26 cellular contexts compared by ENCODE assay signal in the genomic region with DNA sequence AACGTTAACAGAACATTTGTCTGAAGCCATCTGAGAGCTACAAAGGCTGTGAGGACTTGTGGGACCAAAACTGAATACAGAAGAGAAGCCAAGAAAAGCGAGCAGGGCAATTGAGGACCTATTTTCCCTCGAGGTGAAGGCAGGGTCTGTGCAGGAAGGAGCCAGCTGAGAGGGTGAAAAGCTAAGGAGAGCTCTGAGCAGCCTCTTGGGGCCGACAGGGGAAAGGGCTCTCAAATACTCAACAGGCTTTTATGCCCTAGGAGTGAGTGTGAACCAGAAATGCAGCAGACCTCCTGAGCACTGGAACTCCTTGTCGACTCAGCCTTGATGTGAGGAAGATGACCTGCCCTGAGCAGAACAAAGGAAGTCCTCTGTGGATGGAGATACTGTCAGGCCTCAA. TPM values are rescaled to one million over a fixed set of nuclear protein-coding genes. Genes with fewer than 3 reads are reported as not detected.
DNase-seq lines count a peak whose midpoint lies in the region; ATAC-seq, FAIRE-seq and TF ChIP-seq lines count a peak whose summit lies in the region.
"Had no signal": no experiment of that assay in that cellular context is flagged by ENCODE, and none has a peak within 500 bp of the region (broad histone marks: within the 10 kb centered on the region; RNA-seq: fewer than 3 reads in every experiment).

No MANE protein-coding gene starts in this region.

- no peaks in the 10 kb centered on the region for H3K27me3 ChIP-seq in BLaER1
- H3K27me3 ChIP-seq in GM23338 (ENCODE audit: insufficient read depth), result no peaks in the 10 kb centered on the region
- no peaks in the 10 kb centered on the region for H3K27me3 ChIP-seq in WERI-Rb-1 (ENCODE audit: insufficient read depth, low read depth, severe bottlenecking)
- H3K27me3 ChIP-seq: MG63 had no signal

- H2AFZ ChIP-seq in GM23338, result no peak overlapping the region
- H2AFZ ChIP-seq: PC-9 had no signal

- no peak overlapping the region for H3K4me3 ChIP-seq in BLaER1
- H3K4me3 ChIP-seq in GM23338, result no peak overlapping the region
- H3K4me3 ChIP-seq in WERI-Rb-1 (ENCODE audit: low read depth, low read length), result no peak overlapping the region
- H3K4me3 ChIP-seq: MG63, PC-9, SJCRH30 had no signal

- DNase-seq in GM23338 (ENCODE audit: low spot score), result no peak
- peak; percentile 30 for DNase-seq in WERI-Rb-1
- DNase-seq in endothelial cell (ENCODE audit: low spot score), result no peak
- DNase-seq in GM12892 (ENCODE audit: insufficient read length), result no peak
- DNase-seq in activated CD4-positive, alpha-beta T cell treated with anti-CD3 and anti-CD28 coated beads, Interleukin-2, amount 10 ng/mL, durations not matched to agents 7 days and 5 days, result no peak
- no peak for DNase-seq in NCI-H226
- DNase-seq: C1 segment of cervical spinal cord; CD4-positive, alpha-beta memory T cell; COR-L47; EL; GF-D8; KBM-7; MG63; NCI-H2081; NCI-H2171 treated with DMSO at 0.1 percent for 48 hours; NCI-H446 treated with DMSO at 0.1 percent for 48 hours; NCI-H526 treated with DMSO at 0.1 percent for 48 hours; PC-9; SJCRH30 had no signal

- H3K9me3 Mint-ChIP-seq in GM23338 (no peaks in the 10 kb centered on the region; the same call in 2 of the 3 replicates), endothelial cell (ENCODE audit: unreplicated experiment) (no peaks in the 10 kb centered on the region)
- no peaks in the 10 kb centered on the region for H3K9me3 Mint-ChIP-seq in activated CD4-positive, alpha-beta T cell treated with anti-CD3 and anti-CD28 coated beads, Interleukin-2, amount 10 ng/mL, durations not matched to agents 7 days and 5 days

- H3K27me3 Mint-ChIP-seq in GM23338 (ENCODE audit: insufficient read depth, low read depth, poor library complexity), result peaks cover 5% of the 10 kb centered on the region
- H3K27me3 Mint-ChIP-seq in endothelial cell (ENCODE audit: unreplicated experiment), result peaks cover 7% of the 10 kb centered on the region
- H3K27me3 Mint-ChIP-seq in activated CD4-positive, alpha-beta T cell treated with anti-CD3 and anti-CD28 coated beads, Interleukin-2, amount 10 ng/mL, durations not matched to agents 7 days and 5 days, result peaks cover 3% of the 10 kb centered on the region

- POLR2A ChIA-PET in activated CD4-positive, alpha-beta T cell treated with anti-CD3 and anti-CD28 coated beads, Interleukin-2, amount 10 ng/mL, durations not matched to agents 7 days and 5 days (lab: Charles Lee), result no interaction called here

- no peak for FAIRE-seq in GM12892 (lab: Jason Lieb, UNC)
- FAIRE-seq: GM12891, H54 had no signal

- H3K9ac ChIP-seq in BLaER1, result peak overlapping the region; percentile 25; the same call in 1 of the 2 replicates

- ATAC-seq in GM23338 (peak; percentile 73), HG03439 (IDR thresholded peaks at IDR 0.05; ENCODE audit: unreplicated experiment) (no peak)
- ATAC-seq: Right ventricle myocardium inferior, SK-N-SH treated with all-trans-retinoic acid at 6 μM for 48 hours had no signal

- H3K4me1 ChIP-seq in BLaER1 (peaks cover 35% of the 10 kb centered on the region), GM23338 (ENCODE audit: insufficient read depth) (no peaks in the 10 kb centered on the region)
- H3K4me1 ChIP-seq: SJCRH30 had no signal

- peak overlapping the region; percentile 58 for H3K4me2 ChIP-seq in BLaER1
- no peak overlapping the region for H3K4me2 ChIP-seq in GM23338
- H3K4me2 ChIP-seq: PC-9 had no signal

- peaks cover 6% of the 10 kb centered on the region; the same call in 2 of the 3 replicates for H3K4me1 Mint-ChIP-seq in GM23338
- peaks cover 5% of the 10 kb centered on the region for H3K4me1 Mint-ChIP-seq in endothelial cell (ENCODE audit: unreplicated experiment)
- no peaks in the 10 kb centered on the region for H3K4me1 Mint-ChIP-seq in activated CD4-positive, alpha-beta T cell treated with anti-CD3 and anti-CD28 coated beads, Interleukin-2, amount 10 ng/mL, durations not matched to agents 7 days and 5 days
- H3K4me1 Mint-ChIP-seq: CD4-positive, alpha-beta memory T cell had no signal

- CTCF ChIA-PET in activated CD4-positive, alpha-beta T cell treated with anti-CD3 and anti-CD28 coated beads, Interleukin-2, amount 10 ng/mL, durations not matched to agents 7 days and 5 days (lab: Charles Lee), result no interaction called here

- H3F3A ChIP-seq in GM23338 (replicated peaks; ENCODE audit: low read depth), result no peaks in the 10 kb centered on the region

- no peaks in the 10 kb centered on the region for H3K36me3 Mint-ChIP-seq in GM23338 (ENCODE audit: low read depth)
- H3K36me3 Mint-ChIP-seq in endothelial cell (ENCODE audit: low read depth, unreplicated experiment), result no peaks in the 10 kb centered on the region
- no peaks in the 10 kb centered on the region for H3K36me3 Mint-ChIP-seq in activated CD4-positive, alpha-beta T cell treated with anti-CD3 and anti-CD28 coated beads, Interleukin-2, amount 10 ng/mL, durations not matched to agents 7 days and 5 days (ENCODE audit: low read depth)
- H3K36me3 Mint-ChIP-seq: CD4-positive, alpha-beta memory T cell had no signal

- no peak for TF ChIP-seq POLR2A in GM12892 (IDR thresholded peaks at IDR 0.05; ENCODE audit: low read depth, low read length)

- H4K20me1 ChIP-seq in BLaER1, result no peaks in the 10 kb centered on the region
- no peaks in the 10 kb centered on the region for H4K20me1 ChIP-seq in GM23338 (replicated peaks; ENCODE audit: insufficient read depth)

- H3K27ac Mint-ChIP-seq in GM23338 (no peak overlapping the region), endothelial cell (ENCODE audit: unreplicated experiment) (peak overlapping the region; percentile 48)
- H3K27ac Mint-ChIP-seq in activated CD4-positive, alpha-beta T cell treated with anti-CD3 and anti-CD28 coated beads, Interleukin-2, amount 10 ng/mL, durations not matched to agents 7 days and 5 days, result no peak overlapping the region
- H3K27ac Mint-ChIP-seq: CD4-positive, alpha-beta memory T cell had no signal

- no peaks in the 10 kb centered on the region for H3K9me2 ChIP-seq in GM23338 (ENCODE audit: insufficient read depth)

- H3K36me3 ChIP-seq in BLaER1 (no peaks in the 10 kb centered on the region), GM23338 (ENCODE audit: insufficient read depth) (no peaks in the 10 kb centered on the region), WERI-Rb-1 (no peaks in the 10 kb centered on the region)
- H3K36me3 ChIP-seq: MG63, SJCRH30 had no signal

- TF ChIP-seq CTCF in GM23338 (conservative IDR thresholded peaks at IDR 0.05; ENCODE audit: low read depth in 2 of 2) (peak in 1 of 2 experiments; percentile 8; a peak in 1 of 4 replicates), WERI-Rb-1 (IDR thresholded peaks at IDR 0.05; ENCODE audit: low read depth, low read length) (peak; percentile 53), endothelial cell (IDR thresholded peaks at IDR 0.05; ENCODE audit: unreplicated experiment) (no peak)

- H3K79me2 ChIP-seq in GM23338 (replicated peaks; ENCODE audit: insufficient read depth), result no peaks in the 10 kb centered on the region

- H3K9me3 ChIP-seq in BLaER1 (no peaks in the 10 kb centered on the region), WERI-Rb-1 (ENCODE audit: severe bottlenecking) (no peaks in the 10 kb centered on the region)
- H3K9me3 ChIP-seq: MG63, SJCRH30 had no signal

- no peak overlapping the region for H3K27ac ChIP-seq in BLaER1
- H3K27ac ChIP-seq in GM23338 (ENCODE audit: low read depth), result no peak overlapping the region
- 0 out of 2 replicates have a peak overlapping the region, but pooled peaks have one; percentile 11 for H3K27ac ChIP-seq in WERI-Rb-1
- H3K27ac ChIP-seq: PC-9, SJCRH30 had no signal

- H3K4me3 Mint-ChIP-seq in GM23338, result no peak overlapping the region
- no peak overlapping the region for H3K4me3 Mint-ChIP-seq in endothelial cell (ENCODE audit: unreplicated experiment)
- H3K4me3 Mint-ChIP-seq in activated CD4-positive, alpha-beta T cell treated with anti-CD3 and anti-CD28 coated beads, Interleukin-2, amount 10 ng/mL, durations not matched to agents 7 days and 5 days, result no peak overlapping the region
- H3K4me3 Mint-ChIP-seq: CD4-positive, alpha-beta memory T cell had no signal

TF ChIP-seq in GM23338, 12 proteins besides CTCF, POLR2A, EP300 and RAD21 (continues in another document):
- no peak for TF ChIP-seq ZNF331 (CRISPR knock-in tag; IDR thresholded peaks at IDR 0.05; ENCODE audit: low read depth)
- TF ChIP-seq STAT1 (IDR thresholded peaks at IDR 0.05; ENCODE audit: unreplicated experiment), result no peak
- TF ChIP-seq JUNB (IDR thresholded peaks at IDR 0.05; ENCODE audit: unreplicated experiment), result no peak
- no peak for TF ChIP-seq CREB1 (CRISPR knock-in tag; IDR thresholded peaks at IDR 0.05; ENCODE audit: low read depth)
- TF ChIP-seq NANOG (IDR thresholded peaks at IDR 0.05; ENCODE audit: borderline replicate concordance), result no peak
- TF ChIP-seq, protein P1, sequence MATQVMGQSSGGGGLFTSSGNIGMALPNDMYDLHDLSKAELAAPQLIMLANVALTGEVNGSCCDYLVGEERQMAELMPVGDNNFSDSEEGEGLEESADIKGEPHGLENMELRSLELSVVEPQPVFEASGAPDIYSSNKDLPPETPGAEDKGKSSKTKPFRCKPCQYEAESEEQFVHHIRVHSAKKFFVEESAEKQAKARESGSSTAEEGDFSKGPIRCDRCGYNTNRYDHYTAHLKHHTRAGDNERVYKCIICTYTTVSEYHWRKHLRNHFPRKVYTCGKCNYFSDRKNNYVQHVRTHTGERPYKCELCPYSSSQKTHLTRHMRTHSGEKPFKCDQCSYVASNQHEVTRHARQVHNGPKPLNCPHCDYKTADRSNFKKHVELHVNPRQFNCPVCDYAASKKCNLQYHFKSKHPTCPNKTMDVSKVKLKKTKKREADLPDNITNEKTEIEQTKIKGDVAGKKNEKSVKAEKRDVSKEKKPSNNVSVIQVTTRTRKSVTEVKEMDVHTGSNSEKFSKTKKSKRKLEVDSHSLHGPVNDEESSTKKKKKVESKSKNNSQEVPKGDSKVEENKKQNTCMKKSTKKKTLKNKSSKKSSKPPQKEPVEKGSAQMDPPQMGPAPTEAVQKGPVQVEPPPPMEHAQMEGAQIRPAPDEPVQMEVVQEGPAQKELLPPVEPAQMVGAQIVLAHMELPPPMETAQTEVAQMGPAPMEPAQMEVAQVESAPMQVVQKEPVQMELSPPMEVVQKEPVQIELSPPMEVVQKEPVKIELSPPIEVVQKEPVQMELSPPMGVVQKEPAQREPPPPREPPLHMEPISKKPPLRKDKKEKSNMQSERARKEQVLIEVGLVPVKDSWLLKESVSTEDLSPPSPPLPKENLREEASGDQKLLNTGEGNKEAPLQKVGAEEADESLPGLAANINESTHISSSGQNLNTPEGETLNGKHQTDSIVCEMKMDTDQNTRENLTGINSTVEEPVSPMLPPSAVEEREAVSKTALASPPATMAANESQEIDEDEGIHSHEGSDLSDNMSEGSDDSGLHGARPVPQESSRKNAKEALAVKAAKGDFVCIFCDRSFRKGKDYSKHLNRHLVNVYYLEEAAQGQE (IDR thresholded peaks at IDR 0.05; ENCODE audit: unreplicated experiment), result no peak
- no peak for TF ChIP-seq EZH2 (IDR thresholded peaks at IDR 0.05; ENCODE audit: low read depth, unreplicated experiment)

RNA-seq across cellular contexts. Expression of gene C4orf50, which starts 54.2 kb away (rescaled TPM):
- total RNA-seq in GM23338 (2014; rRNA removed; shearing (Covaris generic)), result 0.19 and 0.31 TPM in 2 replicates
- polyA plus RNA-seq in GM23338 (2016; fragmentation: Nextera tagmentation; extraction: Ambion mirVana), result 0.06 TPM in 1 of 2 replicates, not detected in the other
- total RNA-seq in endothelial cell (ENCODE audit: unreplicated experiment), result 0.05 TPM
- 0.13 TPM for polyA plus RNA-seq in GM12892 (2012; ENCODE audit: missing spikeins)
- under 1 TPM; 0.21 to 0.27 TPM for total RNA-seq in activated CD4-positive, alpha-beta T cell treated with anti-CD3 and anti-CD28 coated beads, Interleukin-2, amount 10 ng/mL, durations not matched to agents 7 days and 5 days
- total RNA-seq: PC-9, Right ventricle myocardium inferior, RPMI7951, SJCRH30 had no signal
